ENCODE assay signal across 8 cellular contexts in the genomic region with DNA sequence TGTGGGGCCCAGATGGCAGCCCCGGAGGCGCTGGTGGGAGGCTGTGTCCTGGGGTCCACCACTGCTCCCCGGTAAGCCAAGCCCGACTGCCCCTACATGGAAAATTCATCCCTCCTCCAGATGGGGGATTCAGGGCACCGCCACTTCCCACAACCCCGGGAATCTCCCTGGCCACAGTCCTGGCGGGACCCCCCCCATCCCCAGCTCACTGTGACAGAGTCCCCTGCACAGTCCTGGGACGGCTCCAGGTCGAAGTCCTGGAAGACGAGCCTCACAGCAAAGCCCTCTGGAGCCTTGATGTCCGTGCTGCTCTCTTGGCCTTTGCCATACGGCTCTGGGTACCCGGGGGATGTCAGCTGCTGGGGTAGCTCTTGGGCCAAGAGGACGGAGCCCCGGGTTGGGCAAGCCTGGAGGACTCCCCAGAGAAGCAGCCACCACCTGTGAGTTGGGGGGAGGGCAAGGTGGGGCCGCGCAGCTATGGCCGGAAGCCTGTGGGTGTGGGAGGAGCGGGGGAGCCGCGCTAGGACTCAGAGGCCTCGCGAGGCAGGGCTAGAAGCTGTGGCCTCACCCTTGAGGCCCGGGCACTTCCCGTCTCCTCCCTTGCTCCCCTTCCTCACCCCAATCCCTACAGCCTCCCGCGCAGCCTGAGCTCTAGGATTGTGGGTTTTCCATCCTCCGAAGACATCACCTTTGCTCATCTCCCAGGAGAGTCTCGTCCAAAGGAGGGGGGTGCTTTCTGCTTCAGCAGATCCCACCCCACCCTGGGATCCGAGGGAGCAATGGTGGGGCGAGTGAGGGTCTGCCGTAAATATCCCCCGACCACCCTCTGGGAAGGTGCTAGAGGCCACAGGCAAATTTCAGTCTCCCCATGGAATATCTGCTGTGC. TPM values are rescaled to one million over a fixed set of nuclear protein-coding genes. Genes with fewer than 3 reads are reported as not detected.
DNase-seq lines count a peak whose midpoint lies in the region; ATAC-seq, FAIRE-seq and TF ChIP-seq lines count a peak whose summit lies in the region.

No MANE protein-coding gene starts in this region.

- TF ChIP-seq CTCF in pancreas (IDR thresholded peaks at IDR 0.05) (no peak), upper lobe of left lung (IDR thresholded peaks at IDR 0.05) (no peak)

- H3K27me3 Mint-ChIP-seq in CD4-positive, alpha-beta memory T cell, result no peaks in the 10 kb centered on the region

- peak overlapping the region; percentile 91 to 97 (median 95) for H3K27ac Mint-ChIP-seq in CD4-positive, alpha-beta memory T cell

- H3K4me1 ChIP-seq in CD4-positive, alpha-beta memory T cell (ENCODE audit: insufficient read depth, low read length), result peaks cover 39% of the 10 kb centered on the region
- H3K4me1 ChIP-seq in pancreas (peaks cover 5 to 17% (median 16%) of the 10 kb centered on the region in 3 donors), upper lobe of left lung (peaks cover 23 to 33% (median 26%) of the 10 kb centered on the region in 4 donors)

- ATAC-seq in HG03442 (IDR thresholded peaks at IDR 0.05; ENCODE audit: unreplicated experiment) (peak; percentile 83), pancreas (peak; percentile 83 to 92 (median 85)), upper lobe of left lung (ENCODE audit: low FRiP score in 2 of 2) (peak; percentile 92 to 94)

- no peak for FAIRE-seq in pancreas (lab: Jason Lieb, UNC)

- H3K4me3 ChIP-seq in CD4-positive, alpha-beta memory T cell (ENCODE audit: low read length in 2 of 2), result peak overlapping the region; percentile 54 to 94
- H3K4me3 ChIP-seq in pancreas (peak overlapping the region; percentile 39 to 71 (median 54)), upper lobe of left lung (peak overlapping the region; percentile 57 to 83 (median 73))

- intact Hi-C loops in CD4-positive, alpha-beta memory T cell (cut with micrococcal nuclease), result loop anchor here (1.0 to 2.0 kb wide), 5 partner anchors 23 to 236 kb away; a partner anchor contains a TSS
- intact Hi-C loops in pancreas (cut with DNase I), result loop anchor here in 1 of 3 donors (10.0 kb wide), 1 partner anchor 163 kb away; a partner anchor contains a TSS

- WGBS in pancreas, 2 donors, result 1 to 2% methylated on average over 27 to 33 of the region's 33 CpGs
- WGBS in upper lobe of left lung, 2 donors, result 5 to 6% methylated on average over 16 to 33 of the region's 33 CpGs

- no peaks in the 10 kb centered on the region for H3K36me3 ChIP-seq in CD4-positive, alpha-beta memory T cell (ENCODE audit: insufficient read depth, low read length)
- peaks cover 0 to 4% (median 0%) of the 10 kb centered on the region in 3 donors for H3K36me3 ChIP-seq in pancreas
- H3K36me3 ChIP-seq in upper lobe of left lung, result peaks cover 0 to 20% (median 6%) of the 10 kb centered on the region in 4 donors

- H3K4me1 Mint-ChIP-seq in CD4-positive, alpha-beta memory T cell, result peaks cover 26 to 57% (median 43%) of the 10 kb centered on the region in 4 donors

- TF ChIP-seq POLR2A in upper lobe of left lung (IDR thresholded peaks at IDR 0.05), result peak in 3 of 4 donors; percentile 65 to 79 (median 69)

- no peaks in the 10 kb centered on the region for H3K9me3 ChIP-seq in CD4-positive, alpha-beta memory T cell (ENCODE audit: control insufficient read depth in 1 of 2, low read length in 2 of 2)
- no peaks in the 10 kb centered on the region for H3K9me3 ChIP-seq in pancreas
- H3K9me3 ChIP-seq in upper lobe of left lung, result no peaks in the 10 kb centered on the region

- H3K36me3 Mint-ChIP-seq in CD4-positive, alpha-beta memory T cell, result peaks cover 24 to 40% of the 10 kb centered on the region in 2 donors

- no peaks in the 10 kb centered on the region for H3K27me3 ChIP-seq in CD4-positive, alpha-beta memory T cell (ENCODE audit: insufficient read depth, low read length)
- H3K27me3 ChIP-seq in pancreas (no peaks in the 10 kb centered on the region), upper lobe of left lung (no peaks in the 10 kb centered on the region)

- H3K27ac ChIP-seq in CD4-positive, alpha-beta memory T cell (ENCODE audit: low read depth, low read length), result peak overlapping the region; percentile 74
- H3K27ac ChIP-seq in pancreas (peak overlapping the region; percentile 69 to 98 (median 91)), upper lobe of left lung (peak overlapping the region; percentile 95 to 99 (median 96))

- peak; percentile 64 to 79 (median 68) for DNase-seq in CD4-positive, alpha-beta memory T cell
- DNase-seq in GM19240 (ENCODE audit: insufficient read length, low spot score) (peak; percentile 86), RPMI7951 (ENCODE audit: low read depth) (peak; percentile 72), germinal center (ENCODE audit: low spot score) (peak; percentile 75), pancreas (peak; percentile 73 to 89 (median 80)), upper lobe of left lung (peak; percentile 92 to 95)
- DNase-seq in activated effector memory CD4-positive, alpha-beta T cell treated with anti-CD3 and anti-CD28 coated beads, Interleukin-2, amount 50 U/mL, for 16 hours, result peak; percentile 90

- H3K4me3 Mint-ChIP-seq in CD4-positive, alpha-beta memory T cell, result peak overlapping the region; percentile 93 to 96 (median 94)

- POLR2A ChIA-PET in CD4-positive, alpha-beta memory T cell (lab: Charles Lee; ENCODE audit: partially characterized antibody), result interaction anchor here (0.9 to 4.4 kb wide), 32 partner anchors 9 to 419 kb away, joined by 3 to 62 read pairs (median 8); a partner anchor contains a TSS

- peak in 1 of 4 donors; percentile 55 for TF ChIP-seq EP300 in upper lobe of left lung (IDR thresholded peaks at IDR 0.05)

- CTCF ChIA-PET in CD4-positive, alpha-beta memory T cell (lab: Charles Lee; ENCODE audit: partially characterized antibody), result interaction anchor here (0.8 to 8.3 kb wide), 36 partner anchors 9 to 773 kb away, joined by 3 to 130 read pairs (median 4); a partner anchor contains a TSS

- H3K9me3 Mint-ChIP-seq in CD4-positive, alpha-beta memory T cell, result peaks cover 0 to 12% (median 10%) of the 10 kb centered on the region in 8 donors

RNA-seq across cellular contexts. Expression of a gene that starts 0.7 kb away (rescaled TPM):
- total RNA-seq in CD4-positive, alpha-beta memory T cell, result 10 to 100 TPM; 30.7 to 33.6 TPM
- polyA plus RNA-seq in CD4-positive, alpha-beta memory T cell, result 1 to 10 TPM; 4.9 to 9.6 TPM
- 7.1 and 9.0 TPM in 2 replicates for total RNA-seq in RPMI7951 (2014; rRNA removed; shearing (Covaris generic))
- total RNA-seq in pancreas (10 to 100 TPM; 36.8 to 57.7 (median 44.7) TPM), upper lobe of left lung (100 to 1,000 TPM in 1 of 6 donors, 10 to 100 TPM in 5; 55.9 to 224 (median 82.7) TPM)
- polyA plus RNA-seq in pancreas, result 10 to 100 TPM; 36.5 to 60.5 TPM

RNA-seq across cellular contexts. Expression of a gene that starts 16.0 kb away (rescaled TPM):
- total RNA-seq in CD4-positive, alpha-beta memory T cell, result 1 to 10 TPM in 1 of 2 experiments, under 1 TPM in 1; 0.86 to 2.3 TPM
- polyA plus RNA-seq in CD4-positive, alpha-beta memory T cell, result under 1 TPM; 0.44 to 0.53 TPM
- total RNA-seq in RPMI7951 (2014; rRNA removed; shearing (Covaris generic)), result 20.4 and 29.3 TPM in 2 replicates
- 100 to 1,000 TPM in 2 of 6 donors, 10 to 100 TPM in 4; 20.2 to 212 (median 66.8) TPM for total RNA-seq in pancreas
- 10 to 100 TPM; 54.9 to 66.1 TPM for polyA plus RNA-seq in pancreas
- 100 to 1,000 TPM; 116 to 410 (median 210) TPM for total RNA-seq in upper lobe of left lung

RNA-seq across cellular contexts. Expression of a gene that starts 20.4 kb away (rescaled TPM):
- 1 to 10 TPM; 1.2 to 1.3 TPM for total RNA-seq in CD4-positive, alpha-beta memory T cell
- not detected for polyA plus RNA-seq in CD4-positive, alpha-beta memory T cell
- total RNA-seq in RPMI7951 (2014; rRNA removed; shearing (Covaris generic)), result not detected in 2 replicates
- 1 to 10 TPM in 5 of 6 donors, under 1 TPM in 1; 0.73 to 3.2 (median 2.2) TPM for total RNA-seq in pancreas
- polyA plus RNA-seq in pancreas, result 1 to 10 TPM; 3.9 to 7.8 TPM
- total RNA-seq in upper lobe of left lung, result 1 to 10 TPM in 2 of 6 donors, not detected in 4; 1.8 to 6.9 TPM

RNA-seq across cellular contexts. Expression of a gene that starts 21.9 kb away (rescaled TPM):
- 10 to 100 TPM; 50.7 to 58.5 TPM for total RNA-seq in CD4-positive, alpha-beta memory T cell
- polyA plus RNA-seq in CD4-positive, alpha-beta memory T cell, result 1 to 10 TPM; 6.7 to 7.5 TPM
- 4.5 and 7.3 TPM in 2 replicates for total RNA-seq in RPMI7951 (2014; rRNA removed; shearing (Covaris generic))
- total RNA-seq in pancreas, result 10 to 100 TPM in 5 of 6 donors, 1 to 10 TPM in 1; 7.8 to 26.2 (median 13.1) TPM
- 10 to 100 TPM; 21.6 to 25.8 TPM for polyA plus RNA-seq in pancreas
- 100 to 1,000 TPM in 1 of 6 donors, 10 to 100 TPM in 5; 14.4 to 111 (median 39.0) TPM for total RNA-seq in upper lobe of left lung

RNA-seq across cellular contexts. Expression of a gene that starts 47.8 kb away (rescaled TPM):
- total RNA-seq in CD4-positive, alpha-beta memory T cell, result 1 to 10 TPM; 1.3 to 2.6 TPM
- not detected for polyA plus RNA-seq in CD4-positive, alpha-beta memory T cell
- 15.3 and 16.3 TPM in 2 replicates for total RNA-seq in RPMI7951 (2014; rRNA removed; shearing (Covaris generic))
- total RNA-seq in pancreas (100 to 1,000 TPM in 1 of 6 donors, 10 to 100 TPM in 5; 20.4 to 162 (median 58.8) TPM), upper lobe of left lung (100 to 1,000 TPM; 146 to 338 (median 208) TPM)
- polyA plus RNA-seq in pancreas, result 10 to 100 TPM; 36.5 to 47.2 TPM

Comparison
In these comparisons a context has a peak if more than half of its experiments do, and no peak if none do; other contexts are left out.
1. Peak in every context shown above with its lines: DNase-seq, ATAC-seq, H3K4me3 ChIP-seq and H3K27ac ChIP-seq.